Comparison of ENCODE assay signal across 25 cellular contexts in the genomic region with DNA sequence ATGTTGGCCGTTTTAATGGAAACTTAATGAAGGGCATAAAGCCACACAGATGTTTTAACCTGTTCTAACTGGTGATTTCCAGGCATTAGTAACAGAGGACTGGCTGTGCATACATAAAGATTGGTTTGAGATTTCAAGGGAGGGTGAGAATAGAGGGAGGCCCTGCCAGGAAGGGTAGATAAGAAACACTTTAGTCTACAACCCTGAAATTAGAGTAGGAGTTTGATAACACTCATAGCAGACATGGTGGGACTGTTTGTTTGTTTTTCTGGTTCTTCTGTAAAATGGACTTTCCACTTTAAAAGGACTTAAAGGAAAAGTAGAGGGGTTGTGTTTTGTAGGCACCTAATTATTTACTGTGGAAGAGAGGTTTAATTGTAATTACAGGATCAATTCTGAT.
"Had no signal": no experiment of that assay in that cellular context is flagged by ENCODE, and none has a peak within 500 bp of the region (broad histone marks: within the 10 kb centered on the region; RNA-seq: fewer than 3 reads in every experiment).

No MANE protein-coding gene starts in this region.

- H3K9me3 ChIP-seq: esophagus muscularis mucosa, gastroesophageal sphincter, left ventricle myocardium inferior, lower lobe of right lung, neutrophil, psoas muscle, right lobe of liver, suprapubic skin, thyroid gland, upper lobe of left lung, uterus had no signal

- H3K4me3 Mint-ChIP-seq: immature natural killer cell; memory B cell; nephron; stimulated activated effector memory CD8-positive, alpha-beta T cell treated with anti-CD3 and anti-CD28 coated beads, Interleukin-12 subunit alpha, Interleukin-12 subunit beta, amount 100 ng/mL, for 72 hours had no signal

- H3K27ac Mint-ChIP-seq: immature natural killer cell; memory B cell; stimulated activated effector memory CD8-positive, alpha-beta T cell treated with anti-CD3 and anti-CD28 coated beads, Interleukin-12 subunit alpha, Interleukin-12 subunit beta, amount 100 ng/mL, for 72 hours had no signal

- DNase-seq: dorsolateral prefrontal cortex; effector CD8-positive, alpha-beta T cell; glutamatergic neuron; immature natural killer cell; left ventricle myocardium inferior; lower lobe of right lung; midbrain; psoas muscle; retina; right lobe of liver; stimulated activated CD4-positive, alpha-beta T cell treated with anti-CD3 and anti-CD28 coated beads, Interleukin-4, amount 100 ng/mL, for 1 hour; stimulated activated CD8-positive, alpha-beta memory T cell treated with anti-CD3 and anti-CD28 coated beads, Interleukin-4, amount 100 ng/mL, for 48 hours; stimulated activated naive CD8-positive, alpha-beta T cell treated with anti-CD3 and anti-CD28 coated beads, Interleukin-15, Interleukin-2, amounts not matched to agents 100 U/mL and 50 U/mL, for 24 hours; thyroid gland; upper lobe of left lung; uterus had no signal

- H3K4me1 ChIP-seq: esophagus muscularis mucosa, gastroesophageal sphincter, left ventricle myocardium inferior, lower lobe of right lung, suprapubic skin, thyroid gland, upper lobe of left lung, uterus had no signal

- H3K27ac ChIP-seq: coronary artery, dorsolateral prefrontal cortex, epithelial cell of prostate, esophagus muscularis mucosa, gastroesophageal sphincter, left ventricle myocardium inferior, lower lobe of right lung, neutrophil, psoas muscle, right lobe of liver, suprapubic skin, thyroid gland, upper lobe of left lung, uterus had no signal

- H3K4me1 Mint-ChIP-seq: immature natural killer cell, memory B cell, nephron had no signal

- H3K36me3 ChIP-seq: esophagus muscularis mucosa, gastroesophageal sphincter, left ventricle myocardium inferior, lower lobe of right lung, neutrophil, right lobe of liver, suprapubic skin, thyroid gland, uterus had no signal

- H3K4me3 ChIP-seq: coronary artery, dorsolateral prefrontal cortex, esophagus muscularis mucosa, gastroesophageal sphincter, left ventricle myocardium inferior, lower lobe of right lung, psoas muscle, right lobe of liver, suprapubic skin, thyroid gland, upper lobe of left lung, uterus had no signal

- H3K27me3 ChIP-seq: dorsolateral prefrontal cortex, esophagus muscularis mucosa, gastroesophageal sphincter, neutrophil, right lobe of liver, suprapubic skin, thyroid gland, upper lobe of left lung, uterus had no signal

- H3K9me3 Mint-ChIP-seq: immature natural killer cell; memory B cell; nephron; stimulated activated effector memory CD8-positive, alpha-beta T cell treated with anti-CD3 and anti-CD28 coated beads, Interleukin-12 subunit alpha, Interleukin-12 subunit beta, amount 100 ng/mL, for 72 hours had no signal

- H3K36me3 Mint-ChIP-seq: memory B cell; stimulated activated effector memory CD8-positive, alpha-beta T cell treated with anti-CD3 and anti-CD28 coated beads, Interleukin-12 subunit alpha, Interleukin-12 subunit beta, amount 100 ng/mL, for 72 hours had no signal
